Comparison of ENCODE assay signal across 14 cellular contexts in genomic region chr12:59404109-59404650, GRCh38.
"Had no signal": no experiment of that assay in that cellular context is flagged by ENCODE, and none has a peak within 500 bp of the region (broad histone marks: within the 10 kb centered on the region; RNA-seq: fewer than 3 reads in every experiment).

No MANE protein-coding gene starts in this region.

- H3K4me3 Mint-ChIP-seq: activated CD4-positive, alpha-beta T cell treated with anti-CD3 and anti-CD28 coated beads, Interleukin-2, amount 10 ng/mL, durations not matched to agents 7 days and 5 days; endodermal cell; stimulated activated naive CD8-positive, alpha-beta T cell treated with anti-CD3 and anti-CD28 coated beads, Interleukin-15, Interleukin-2, amounts not matched to agents 100 ng/mL and 50 ng/mL, for 24 hours; T-helper 2 cell treated with Interferon-gamma antibody and Interleukin-4, amounts not matched to agents 5 μg/mL and 100 μg/mL, for 36 hours had no signal

- H3K36me3 ChIP-seq: adrenal gland, cardiac muscle cell, spleen had no signal

- H3K27ac Mint-ChIP-seq: activated CD4-positive, alpha-beta T cell treated with anti-CD3 and anti-CD28 coated beads, Interleukin-2, amount 10 ng/mL, durations not matched to agents 7 days and 5 days; endodermal cell; stimulated activated naive CD8-positive, alpha-beta T cell treated with anti-CD3 and anti-CD28 coated beads, Interleukin-15, Interleukin-2, amounts not matched to agents 100 ng/mL and 50 ng/mL, for 24 hours; T-helper 2 cell treated with Interferon-gamma antibody and Interleukin-4, amounts not matched to agents 5 μg/mL and 100 μg/mL, for 36 hours had no signal

- H3K4me3 ChIP-seq: cardiac muscle cell, psoas muscle had no signal

- H3K4me1 ChIP-seq: adrenal gland, psoas muscle had no signal

- H3K27me3 ChIP-seq: adrenal gland, cardiac muscle cell, dorsolateral prefrontal cortex, spleen had no signal

- DNase-seq: activated CD4-positive, alpha-beta T cell treated with anti-CD3 and anti-CD28 coated beads, Interleukin-2, amount 10 ng/mL, durations not matched to agents 7 days and 5 days; activated CD4-positive, CD25-positive, alpha-beta regulatory T cell; activated naive CD4-positive, alpha-beta T cell treated with anti-CD3 and anti-CD28 coated beads, Interleukin-2, amount 50 U/mL, for 16 hours; adrenal gland; dorsolateral prefrontal cortex; endodermal cell; glutamatergic neuron; hypothalamus; kidney glomerular epithelial cell; psoas muscle; spleen had no signal

- H3K27me3 Mint-ChIP-seq: activated CD4-positive, alpha-beta T cell treated with anti-CD3 and anti-CD28 coated beads, Interleukin-2, amount 10 ng/mL, durations not matched to agents 7 days and 5 days; stimulated activated naive CD8-positive, alpha-beta T cell treated with anti-CD3 and anti-CD28 coated beads, Interleukin-15, Interleukin-2, amounts not matched to agents 100 ng/mL and 50 ng/mL, for 24 hours had no signal

- H3K9me3 ChIP-seq: adrenal gland had no signal

- H3K9me3 Mint-ChIP-seq: activated CD4-positive, alpha-beta T cell treated with anti-CD3 and anti-CD28 coated beads, Interleukin-2, amount 10 ng/mL, durations not matched to agents 7 days and 5 days; stimulated activated naive CD8-positive, alpha-beta T cell treated with anti-CD3 and anti-CD28 coated beads, Interleukin-15, Interleukin-2, amounts not matched to agents 100 ng/mL and 50 ng/mL, for 24 hours; T-helper 2 cell treated with Interferon-gamma antibody and Interleukin-4, amounts not matched to agents 5 μg/mL and 100 μg/mL, for 36 hours had no signal

- H3K27ac ChIP-seq: adrenal gland, cardiac muscle cell, psoas muscle, spleen had no signal
